ENCODE assay signal across 34 cellular contexts in genomic region chrX:55120767-55121358, GRCh38. TPM values are rescaled to one million over a fixed set of nuclear protein-coding genes. Genes with fewer than 3 reads are reported as not detected.
DNase-seq lines count a peak whose midpoint lies in the region; ATAC-seq and TF ChIP-seq lines count a peak whose summit lies in the region.
"Had no signal": no experiment of that assay in that cellular context is flagged by ENCODE, and none has a peak within 500 bp of the region (broad histone marks: within the 10 kb centered on the region; RNA-seq: fewer than 3 reads in every experiment).

No MANE protein-coding gene starts in this region.

- peaks cover 13% of the 10 kb centered on the region for H3K4me1 Mint-ChIP-seq in neural progenitor cell
- no peaks in the 10 kb centered on the region for H3K4me1 Mint-ChIP-seq in stimulated activated memory B cell treated with anti-CD40 and anti-IgM and Interleukin-4, amounts not matched to agents 10 μg/mL and 1 μg/mL and 100 μg/mL, for 72 hours

- H3K36me3 ChIP-seq in neural progenitor cell (no peaks in the 10 kb centered on the region), upper lobe of right lung (no peaks in the 10 kb centered on the region)
- H3K36me3 ChIP-seq: ascending aorta, esophagus muscularis mucosa, heart right ventricle, lower lobe of right lung had no signal

- H3K27ac ChIP-seq in neural progenitor cell (peak overlapping the region; percentile 75), upper lobe of right lung (no peak overlapping the region)
- H3K27ac ChIP-seq: ascending aorta, esophagus muscularis mucosa, heart right ventricle, HL-60, lower lobe of right lung, parathyroid adenoma had no signal

- H3K9me3 ChIP-seq in neural progenitor cell (ENCODE audit: low read depth): no peaks in the 10 kb centered on the region
- H3K9me3 ChIP-seq in upper lobe of right lung: no peaks in the 10 kb centered on the region
- H3K9me3 ChIP-seq: ascending aorta, esophagus muscularis mucosa, heart right ventricle, lower lobe of right lung, mucosa of descending colon had no signal

- peaks cover 2% of the 10 kb centered on the region for H3K9me3 Mint-ChIP-seq in neural progenitor cell
- no peaks in the 10 kb centered on the region for H3K9me3 Mint-ChIP-seq in stimulated activated memory B cell treated with anti-CD40 and anti-IgM and Interleukin-4, amounts not matched to agents 10 μg/mL and 1 μg/mL and 100 μg/mL, for 72 hours
- H3K9me3 Mint-ChIP-seq: activated naive CD8-positive, alpha-beta T cell treated with anti-CD3 and anti-CD28 coated beads for 36 hours; activated T-cell treated with anti-CD3 and anti-CD28 coated beads, Interleukin-2, amount 50 U/mL, for 24 hours; CD8-positive, alpha-beta T cell; effector memory CD8-positive, alpha-beta T cell had no signal

- no peak overlapping the region for H3K4me3 Mint-ChIP-seq in neural progenitor cell
- no peak overlapping the region for H3K4me3 Mint-ChIP-seq in stimulated activated memory B cell treated with anti-CD40 and anti-IgM and Interleukin-4, amounts not matched to agents 10 μg/mL and 1 μg/mL and 100 μg/mL, for 72 hours
- H3K4me3 Mint-ChIP-seq: activated CD4-positive, alpha-beta T cell treated with anti-CD3 and anti-CD28 coated beads, Interleukin-2, amount 10 ng/mL, durations not matched to agents 24 days and 14 days; activated naive CD8-positive, alpha-beta T cell treated with anti-CD3 and anti-CD28 coated beads for 36 hours; activated T-cell treated with anti-CD3 and anti-CD28 coated beads, Interleukin-2, amount 50 U/mL, for 24 hours; CD8-positive, alpha-beta T cell had no signal

- intact Hi-C loops in upper lobe of right lung (cut with DNase I): no loop called here

- H3K4me1 ChIP-seq in neural progenitor cell: peaks cover 15% of the 10 kb centered on the region
- H3K4me1 ChIP-seq in upper lobe of right lung: no peaks in the 10 kb centered on the region
- H3K4me1 ChIP-seq: ascending aorta, esophagus muscularis mucosa, heart right ventricle, lower lobe of right lung, parathyroid adenoma had no signal

- H3K9ac ChIP-seq in neural progenitor cell: no peak overlapping the region
- H3K9ac ChIP-seq: parathyroid adenoma had no signal

- H3K27ac Mint-ChIP-seq in neural progenitor cell: no peak overlapping the region
- no peak overlapping the region for H3K27ac Mint-ChIP-seq in stimulated activated memory B cell treated with anti-CD40 and anti-IgM and Interleukin-4, amounts not matched to agents 10 μg/mL and 1 μg/mL and 100 μg/mL, for 72 hours
- H3K27ac Mint-ChIP-seq: activated CD4-positive, alpha-beta T cell treated with anti-CD3 and anti-CD28 coated beads, Interleukin-2, amount 10 ng/mL, durations not matched to agents 24 days and 14 days; activated naive CD8-positive, alpha-beta T cell treated with anti-CD3 and anti-CD28 coated beads for 36 hours; activated T-cell treated with anti-CD3 and anti-CD28 coated beads, Interleukin-2, amount 50 U/mL, for 24 hours; CD8-positive, alpha-beta T cell had no signal

- H3K4me3 ChIP-seq in fibroblast of pulmonary artery (replicated peaks; ENCODE audit: low read depth, low read length) (no peak overlapping the region), neural progenitor cell (no peak overlapping the region), upper lobe of right lung (no peak overlapping the region)
- H3K4me3 ChIP-seq: ascending aorta, esophagus muscularis mucosa, heart right ventricle, lower lobe of right lung, mucosa of descending colon had no signal

- no peaks in the 10 kb centered on the region for H3K27me3 Mint-ChIP-seq in neural progenitor cell (ENCODE audit: insufficient read depth, low read depth)
- no peaks in the 10 kb centered on the region for H3K27me3 Mint-ChIP-seq in stimulated activated memory B cell treated with anti-CD40 and anti-IgM and Interleukin-4, amounts not matched to agents 10 μg/mL and 1 μg/mL and 100 μg/mL, for 72 hours
- H3K27me3 Mint-ChIP-seq: activated naive CD8-positive, alpha-beta T cell treated with anti-CD3 and anti-CD28 coated beads for 36 hours; effector memory CD8-positive, alpha-beta T cell had no signal

- H3K4me2 ChIP-seq in neural progenitor cell: peak overlapping the region; percentile 68

- H3K27me3 ChIP-seq in neural progenitor cell (peaks cover 5% of the 10 kb centered on the region), upper lobe of right lung (no peaks in the 10 kb centered on the region)
- H3K27me3 ChIP-seq: ascending aorta had no signal

- H3K36me3 Mint-ChIP-seq in neural progenitor cell: no peaks in the 10 kb centered on the region
- no peaks in the 10 kb centered on the region for H3K36me3 Mint-ChIP-seq in stimulated activated memory B cell treated with anti-CD40 and anti-IgM and Interleukin-4, amounts not matched to agents 10 μg/mL and 1 μg/mL and 100 μg/mL, for 72 hours
- H3K36me3 Mint-ChIP-seq: activated naive CD8-positive, alpha-beta T cell treated with anti-CD3 and anti-CD28 coated beads for 36 hours; CD8-positive, alpha-beta T cell had no signal

- H3F3A ChIP-seq in neural progenitor cell (ENCODE audit: low read depth): peaks cover 20% of the 10 kb centered on the region

- TF ChIP-seq CTCF in fibroblast of pulmonary artery (IDR thresholded peaks at IDR 0.05; ENCODE audit: low read length, missing control alignments): no peak
- no peak for TF ChIP-seq CTCF in neural progenitor cell (IDR thresholded peaks at IDR 0.05)
- no peak for TF ChIP-seq CTCF in upper lobe of right lung (IDR thresholded peaks at IDR 0.05)

- ATAC-seq in upper lobe of right lung: no peak
- no peak for ATAC-seq in stimulated activated memory B cell treated with anti-CD40 and anti-IgM and Interleukin-4, amounts not matched to agents 10 μg/mL and 1 μg/mL and 100 μg/mL, for 72 hours
- ATAC-seq: CD8-positive, alpha-beta T cell; effector memory CD8-positive, alpha-beta T cell; heart right ventricle; HepG2; lower lobe of right lung; mucosa of descending colon had no signal

- no peak overlapping the region for H2AFZ ChIP-seq in neural progenitor cell (replicated peaks)
- H2AFZ ChIP-seq: parathyroid adenoma had no signal

- DNase-seq in ELF-1 (ENCODE audit: low read depth, low spot score) (peak; percentile 69), amniotic epithelial cell (ENCODE audit: low read depth) (peak; percentile 82), fibroblast of pulmonary artery (ENCODE audit: low read depth) (peak; percentile 27), neural progenitor cell (ENCODE audit: low spot score) (peak; percentile 52), upper lobe of right lung (no peak), mucosa of gallbladder (ENCODE audit: low spot score) (no peak), HCEC 1CT (no peak)
- DNase-seq: activated CD4-positive, alpha-beta T cell treated with anti-CD3 and anti-CD28 coated beads, Interleukin-2, amount 10 ng/mL, durations not matched to agents 24 days and 14 days; activated gamma-delta T cell; activated naive CD8-positive, alpha-beta T cell treated with anti-CD3 and anti-CD28 coated beads for 36 hours; activated T-cell treated with anti-CD3 and anti-CD28 coated beads, Interleukin-2, amount 50 U/mL, for 24 hours; caudate nucleus; CD8-positive, alpha-beta T cell; effector memory CD8-positive, alpha-beta T cell; H7; heart right ventricle; Karpas-422; lower lobe of right lung; mucosa of descending colon; NCI-H1436 treated with DMSO at 0.1 percent for 48 hours; NCI-H2107; NCI-H748 treated with DMSO at 0.1 percent for 48 hours; SIG-M5; small intestine; stimulated activated naive CD4-positive, alpha-beta T cell; T-helper 9 cell had no signal

- H4K20me1 ChIP-seq in neural progenitor cell (ENCODE audit: low read depth): no peaks in the 10 kb centered on the region

- H3K79me2 ChIP-seq in neural progenitor cell (ENCODE audit: low read depth): no peaks in the 10 kb centered on the region
- H3K79me2 ChIP-seq: parathyroid adenoma had no signal

RNA-seq across cellular contexts. Expression of gene PAGE2, which starts 32.0 kb away (rescaled TPM):
- total RNA-seq in neural progenitor cell (ENCODE audit: low replicate concordance) (0.69 TPM in 1 of 2 replicates, not detected in the other), upper lobe of right lung (not detected), mucosa of gallbladder (not detected)
- total RNA-seq: activated CD4-positive, alpha-beta T cell treated with anti-CD3 and anti-CD28 coated beads, Interleukin-2, amount 10 ng/mL, durations not matched to agents 24 days and 14 days; activated naive CD8-positive, alpha-beta T cell treated with anti-CD3 and anti-CD28 coated beads for 36 hours; ascending aorta; CD8-positive, alpha-beta T cell; esophagus muscularis mucosa; frontal cortex; H7; heart right ventricle; HepG2; lower lobe of right lung; mucosa of descending colon; urinary bladder had no signal

RNA-seq across cellular contexts. Expression of gene PAGE2B, which starts 46.0 kb away (rescaled TPM):
- total RNA-seq in neural progenitor cell (ENCODE audit: low replicate concordance) (not detected in 2 replicates), upper lobe of right lung (not detected), mucosa of gallbladder (not detected)
- total RNA-seq: activated CD4-positive, alpha-beta T cell treated with anti-CD3 and anti-CD28 coated beads, Interleukin-2, amount 10 ng/mL, durations not matched to agents 24 days and 14 days; ascending aorta; CD8-positive, alpha-beta T cell; esophagus muscularis mucosa; frontal cortex; H7; heart right ventricle; HepG2; lower lobe of right lung; mucosa of descending colon; urinary bladder had no signal

Comparison
In these comparisons a context has a peak if more than half of its experiments do, and no peak if none do; other contexts are left out.
1. DNase-seq: peak in ELF-1 (single experiment), amniotic epithelial cell (single experiment), fibroblast of pulmonary artery (single experiment) and neural progenitor cell (single experiment); none in upper lobe of right lung (single experiment), mucosa of gallbladder (single experiment) and HCEC 1CT (single experiment).